Comparison of ENCODE assay signal across 8 cellular contexts in genomic region chr19:51986309-51987291, GRCh38. TPM values are rescaled to one million over a fixed set of nuclear protein-coding genes. Genes with fewer than 3 reads are reported as not detected.
DNase-seq lines count a peak whose midpoint lies in the region; ATAC-seq and TF ChIP-seq lines count a peak whose summit lies in the region.

Gene ZNF350, minus strand, starts transcription at chr19:51986840. Its CDS starts 12,480 bp downstream, at chr19:51974360.

- H3K36me3 ChIP-seq in left lung = peaks cover 0 to 28% of the 10 kb centered on the region in 2 donors

- ATAC-seq in GM18520 (IDR thresholded peaks at IDR 0.05; ENCODE audit: unreplicated experiment) (peak; percentile 74), HG03159 (IDR thresholded peaks at IDR 0.05; ENCODE audit: unreplicated experiment) (peak; percentile 94), left lung (peak; percentile 100)

- TF ChIP-seq CTCF in left lung (IDR thresholded peaks at IDR 0.05) = no peak

- H3K27me3 ChIP-seq in left lung = no peaks in the 10 kb centered on the region

- DNase-seq in 8988T (peak; percentile 31), NCI-H524 (lab: John Stamatoyannopoulos, UW) (peak; percentile 94 to 97), dermis microvascular lymphatic vessel endothelial cell (ENCODE audit: low read depth in 2 of 2) (peak; percentile 94 to 97), left lung (peak; percentile 92 to 95)
- DNase-seq in activated CD4-positive, alpha-beta T cell treated with anti-CD3 and anti-CD28 coated beads, Interleukin-2, amount 50 U/mL, for 4 hours = peak; percentile 84 to 86
- peak; percentile 72 to 73 for DNase-seq in stimulated activated CD4-positive, alpha-beta T cell treated with anti-CD3 and anti-CD28 coated beads, Interleukin-2, amount 100 ng/mL, for 48 hours

- intact Hi-C loops in left lung (cut with DNase I) = no loop called here

- peak within 1 kb of the TSS; percentile 69 to 70 for H3K27ac ChIP-seq in left lung

- peaks cover 0 to 85% of the 10 kb centered on the region in 2 donors for H3K9me3 ChIP-seq in left lung

- peak within 1 kb of the TSS; percentile 77 to 78 for H3K4me3 ChIP-seq in left lung

- peaks cover 7 to 13% of the 10 kb centered on the region in 2 donors for H3K4me1 ChIP-seq in left lung

RNA-seq across cellular contexts. Expression of gene ZNF350, which starts in this region (rescaled TPM):
- total RNA-seq in dermis microvascular lymphatic vessel endothelial cell = 7.1 and 8.5 TPM in 2 replicates
- total RNA-seq in left lung = 10 to 100 TPM in 1 of 2 donors, 1 to 10 TPM in 1; 7.8 to 12.5 TPM

Comparison
In these comparisons a context has a peak if more than half of its experiments do, and no peak if none do; other contexts are left out.
1. Peak in every context shown above with its lines: DNase-seq, ATAC-seq, H3K4me3 ChIP-seq and H3K27ac ChIP-seq.
2. DNase-seq: peak in every context shown above with its lines; median percentile 96 in NCI-H524; 96 in dermis microvascular lymphatic vessel endothelial cell; 94 in left lung; 85 in activated CD4-positive, alpha-beta T cell treated with anti-CD3 and anti-CD28 coated beads, Interleukin-2, amount 50 U/mL, for 4 hours; 72 in stimulated activated CD4-positive, alpha-beta T cell treated with anti-CD3 and anti-CD28 coated beads, Interleukin-2, amount 100 ng/mL, for 48 hours; 31 in 8988T.